1 cellular context compared by ENCODE assay signal in the genomic region with DNA sequence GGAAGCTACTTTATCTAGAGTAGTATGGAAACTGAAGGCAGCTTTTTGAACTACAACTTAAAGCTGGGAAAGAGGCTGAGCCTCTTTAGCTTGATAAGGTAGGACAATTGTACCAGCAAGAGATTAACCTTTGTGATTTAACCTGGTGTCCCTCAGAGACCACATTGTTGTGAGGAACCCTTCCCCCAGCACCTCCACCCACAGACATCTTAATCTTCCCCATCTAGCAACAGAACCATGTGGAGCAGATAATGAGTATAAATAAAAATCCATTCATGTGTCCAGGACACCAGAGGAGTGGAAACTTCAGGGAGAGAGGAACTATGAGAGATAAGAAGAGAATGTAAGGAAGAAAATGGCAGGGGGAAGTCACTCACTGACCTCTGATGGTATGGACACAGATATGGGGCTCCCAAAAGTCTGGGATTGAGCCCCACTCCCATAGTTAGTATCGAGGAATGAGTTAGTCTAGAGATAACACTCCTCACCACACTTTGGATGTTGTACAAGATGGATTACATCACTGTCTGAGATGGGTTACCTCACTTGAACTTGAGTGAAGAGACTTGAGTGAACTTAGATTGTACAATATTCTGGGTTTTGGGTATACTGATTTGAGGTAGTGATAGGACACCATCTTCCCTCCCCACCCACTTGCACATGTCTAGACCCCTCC.
TF ChIP-seq lines count a peak whose summit lies in the region.

No MANE protein-coding gene starts in this region.

TF ChIP-seq in K562, 482 proteins besides CTCF, POLR2A, EP300 and RAD21 (continued from another document):
- TF ChIP-seq ASH1L (IDR thresholded peaks at IDR 0.05; ENCODE audit: borderline replicate concordance, low read depth, partially characterized antibody) (no peak), E2F6 (IDR thresholded peaks at IDR 0.05; ENCODE audit: borderline replicate concordance in 1 of 2, extremely low read depth in 1 of 2, insufficient read depth in 1 of 2, insufficient read length in 1 of 2, low read depth in 1 of 2, low read length in 1 of 2, poor library complexity in 1 of 2, severe bottlenecking in 1 of 2) (no peak), CBFA2T3 (IDR thresholded peaks at IDR 0.05) (peak; percentile 38), NCOR1 (IDR thresholded peaks at IDR 0.05) (0 out of 2 replicates have a peak, but pooled peaks have one; percentile 24), ESRRB (CRISPR knock-in tag; IDR thresholded peaks at IDR 0.05; ENCODE audit: borderline replicate concordance) (no peak), NR2C1 (IDR thresholded peaks at IDR 0.05) (no peak), NR2C1 (tag; IDR thresholded peaks at IDR 0.05) (peak; percentile 17; the same call in 1 of the 2 replicates), BCL6 (CRISPR knock-in tag; IDR thresholded peaks at IDR 0.05) (no peak), FOSL1 (tag; conservative IDR thresholded peaks at IDR 0.05) (peak; percentile 49; the same call in 1 of the 2 replicates), SMARCA4 (IDR thresholded peaks at IDR 0.05) (peak; percentile 18; the same call in 1 of the 2 replicates), MAZ (CRISPR knock-in tag; conservative IDR thresholded peaks at IDR 0.05 in 1 of 2, IDR thresholded peaks at IDR 0.05 in 1 of 2) (0 out of 4 replicates have a peak, but pooled peaks of 1 of the 2 experiments have one; percentile 16), CCAR2 (IDR thresholded peaks at IDR 0.05; ENCODE audit: low read depth, low read length) (no peak), CEBPG (CRISPR knock-in tag; IDR thresholded peaks at IDR 0.05) (no peak), CEBPG (tag; conservative IDR thresholded peaks at IDR 0.05 in 1 of 2, IDR thresholded peaks at IDR 0.05 in 1 of 2) (peak; percentile 31 to 73; a peak in 3 of 4 replicates), LCOR (CRISPR knock-in tag; IDR thresholded peaks at IDR 0.05) (no peak), TRIM25 (IDR thresholded peaks at IDR 0.05; ENCODE audit: borderline replicate concordance) (no peak), CEBPB (tag; IDR thresholded peaks at IDR 0.05) (peak; percentile 60; the same call in 1 of the 2 replicates), ZNF778 (CRISPR knock-in tag; IDR thresholded peaks at IDR 0.05) (no peak), MEF2D (tag; conservative IDR thresholded peaks at IDR 0.05; ENCODE audit: low read depth) (0 out of 2 replicates have a peak, but pooled peaks have one; percentile 39), MTA2 (IDR thresholded peaks at IDR 0.05; ENCODE audit: low read depth) (no peak), RBM34 (IDR thresholded peaks at IDR 0.05; ENCODE audit: borderline replicate concordance, insufficient read depth, low read length) (no peak), ZBTB5 (IDR thresholded peaks at IDR 0.05) (no peak), ARID1B (IDR thresholded peaks at IDR 0.05) (peak; percentile 45; the same call in 1 of the 2 replicates), MYBL2 (IDR thresholded peaks at IDR 0.05; ENCODE audit: low read depth) (no peak), MYBL2 (CRISPR knock-in tag; IDR thresholded peaks at IDR 0.05; ENCODE audit: borderline replicate concordance) (no peak), ESRRA (IDR thresholded peaks at IDR 0.05; ENCODE audit: borderline replicate concordance, low read depth) (peak; percentile 41; the same call in 1 of the 2 replicates), DPF2 (IDR thresholded peaks at IDR 0.05) (peak; percentile 42; the same call in 1 of the 2 replicates), SMARCE1 (IDR thresholded peaks at IDR 0.05) (0 out of 2 replicates have a peak, but pooled peaks have one; percentile 28), ATF7 (IDR thresholded peaks at IDR 0.05) (peak; percentile 80), CCNT2 (IDR thresholded peaks at IDR 0.05; ENCODE audit: borderline replicate concordance, extremely low read depth, insufficient read length, low read depth, low read length) (peak; percentile 15), CSDE1 (IDR thresholded peaks at IDR 0.05) (no peak), SMAD4 (CRISPR knock-in tag; conservative IDR thresholded peaks at IDR 0.05) (peak; percentile 72), KDM1A (IDR thresholded peaks at IDR 0.05) (0 out of 4 replicates have a peak, but pooled peaks of 1 of the 2 experiments have one; percentile 12), SOX6 (IDR thresholded peaks at IDR 0.05) (peak; percentile 83; the same call in 1 of the 2 replicates), JUND (IDR thresholded peaks at IDR 0.05; ENCODE audit: borderline replicate concordance, low read depth, low read length) (peak; percentile 38; the same call in 1 of the 2 replicates), JUND (tag; IDR thresholded peaks at IDR 0.05; ENCODE audit: borderline replicate concordance, low read depth, low read length) (peak; percentile 63; the same call in 1 of the 3 replicates)
- TF ChIP-seq, protein P1, sequence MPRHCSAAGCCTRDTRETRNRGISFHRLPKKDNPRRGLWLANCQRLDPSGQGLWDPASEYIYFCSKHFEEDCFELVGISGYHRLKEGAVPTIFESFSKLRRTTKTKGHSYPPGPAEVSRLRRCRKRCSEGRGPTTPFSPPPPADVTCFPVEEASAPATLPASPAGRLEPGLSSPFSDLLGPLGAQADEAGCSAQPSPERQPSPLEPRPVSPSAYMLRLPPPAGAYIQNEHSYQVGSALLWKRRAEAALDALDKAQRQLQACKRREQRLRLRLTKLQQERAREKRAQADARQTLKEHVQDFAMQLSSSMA (CRISPR knock-in tag; IDR thresholded peaks at IDR 0.05): no peak
- TF ChIP-seq, protein P2, sequence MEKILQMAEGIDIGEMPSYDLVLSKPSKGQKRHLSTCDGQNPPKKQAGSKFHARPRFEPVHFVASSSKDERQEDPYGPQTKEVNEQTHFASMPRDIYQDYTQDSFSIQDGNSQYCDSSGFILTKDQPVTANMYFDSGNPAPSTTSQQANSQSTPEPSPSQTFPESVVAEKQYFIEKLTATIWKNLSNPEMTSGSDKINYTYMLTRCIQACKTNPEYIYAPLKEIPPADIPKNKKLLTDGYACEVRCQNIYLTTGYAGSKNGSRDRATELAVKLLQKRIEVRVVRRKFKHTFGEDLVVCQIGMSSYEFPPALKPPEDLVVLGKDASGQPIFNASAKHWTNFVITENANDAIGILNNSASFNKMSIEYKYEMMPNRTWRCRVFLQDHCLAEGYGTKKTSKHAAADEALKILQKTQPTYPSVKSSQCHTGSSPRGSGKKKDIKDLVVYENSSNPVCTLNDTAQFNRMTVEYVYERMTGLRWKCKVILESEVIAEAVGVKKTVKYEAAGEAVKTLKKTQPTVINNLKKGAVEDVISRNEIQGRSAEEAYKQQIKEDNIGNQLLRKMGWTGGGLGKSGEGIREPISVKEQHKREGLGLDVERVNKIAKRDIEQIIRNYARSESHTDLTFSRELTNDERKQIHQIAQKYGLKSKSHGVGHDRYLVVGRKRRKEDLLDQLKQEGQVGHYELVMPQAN (IDR thresholded peaks at IDR 0.05; ENCODE audit: borderline replicate concordance): no peak
- TF ChIP-seq, protein P3, sequence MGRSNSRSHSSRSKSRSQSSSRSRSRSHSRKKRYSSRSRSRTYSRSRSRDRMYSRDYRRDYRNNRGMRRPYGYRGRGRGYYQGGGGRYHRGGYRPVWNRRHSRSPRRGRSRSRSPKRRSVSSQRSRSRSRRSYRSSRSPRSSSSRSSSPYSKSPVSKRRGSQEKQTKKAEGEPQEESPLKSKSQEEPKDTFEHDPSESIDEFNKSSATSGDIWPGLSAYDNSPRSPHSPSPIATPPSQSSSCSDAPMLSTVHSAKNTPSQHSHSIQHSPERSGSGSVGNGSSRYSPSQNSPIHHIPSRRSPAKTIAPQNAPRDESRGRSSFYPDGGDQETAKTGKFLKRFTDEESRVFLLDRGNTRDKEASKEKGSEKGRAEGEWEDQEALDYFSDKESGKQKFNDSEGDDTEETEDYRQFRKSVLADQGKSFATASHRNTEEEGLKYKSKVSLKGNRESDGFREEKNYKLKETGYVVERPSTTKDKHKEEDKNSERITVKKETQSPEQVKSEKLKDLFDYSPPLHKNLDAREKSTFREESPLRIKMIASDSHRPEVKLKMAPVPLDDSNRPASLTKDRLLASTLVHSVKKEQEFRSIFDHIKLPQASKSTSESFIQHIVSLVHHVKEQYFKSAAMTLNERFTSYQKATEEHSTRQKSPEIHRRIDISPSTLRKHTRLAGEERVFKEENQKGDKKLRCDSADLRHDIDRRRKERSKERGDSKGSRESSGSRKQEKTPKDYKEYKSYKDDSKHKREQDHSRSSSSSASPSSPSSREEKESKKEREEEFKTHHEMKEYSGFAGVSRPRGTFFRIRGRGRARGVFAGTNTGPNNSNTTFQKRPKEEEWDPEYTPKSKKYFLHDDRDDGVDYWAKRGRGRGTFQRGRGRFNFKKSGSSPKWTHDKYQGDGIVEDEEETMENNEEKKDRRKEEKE (IDR thresholded peaks at IDR 0.05; ENCODE audit: borderline replicate concordance in 1 of 2, control insufficient read depth in 1 of 2, low read depth in 2 of 2, low read length in 1 of 2): no peak
- TF ChIP-seq, protein P4, sequence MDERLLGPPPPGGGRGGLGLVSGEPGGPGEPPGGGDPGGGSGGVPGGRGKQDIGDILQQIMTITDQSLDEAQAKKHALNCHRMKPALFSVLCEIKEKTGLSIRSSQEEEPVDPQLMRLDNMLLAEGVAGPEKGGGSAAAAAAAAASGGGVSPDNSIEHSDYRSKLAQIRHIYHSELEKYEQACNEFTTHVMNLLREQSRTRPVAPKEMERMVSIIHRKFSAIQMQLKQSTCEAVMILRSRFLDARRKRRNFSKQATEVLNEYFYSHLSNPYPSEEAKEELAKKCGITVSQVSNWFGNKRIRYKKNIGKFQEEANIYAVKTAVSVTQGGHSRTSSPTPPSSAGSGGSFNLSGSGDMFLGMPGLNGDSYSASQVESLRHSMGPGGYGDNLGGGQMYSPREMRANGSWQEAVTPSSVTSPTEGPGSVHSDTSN (CRISPR knock-in tag; IDR thresholded peaks at IDR 0.05; ENCODE audit: low read depth): no peak
- TF ChIP-seq, protein P4 (tag; conservative IDR thresholded peaks at IDR 0.05; ENCODE audit: low read depth): 0 out of 2 replicates have a peak, but pooled peaks have one; percentile 10
- TF ChIP-seq, protein P5, sequence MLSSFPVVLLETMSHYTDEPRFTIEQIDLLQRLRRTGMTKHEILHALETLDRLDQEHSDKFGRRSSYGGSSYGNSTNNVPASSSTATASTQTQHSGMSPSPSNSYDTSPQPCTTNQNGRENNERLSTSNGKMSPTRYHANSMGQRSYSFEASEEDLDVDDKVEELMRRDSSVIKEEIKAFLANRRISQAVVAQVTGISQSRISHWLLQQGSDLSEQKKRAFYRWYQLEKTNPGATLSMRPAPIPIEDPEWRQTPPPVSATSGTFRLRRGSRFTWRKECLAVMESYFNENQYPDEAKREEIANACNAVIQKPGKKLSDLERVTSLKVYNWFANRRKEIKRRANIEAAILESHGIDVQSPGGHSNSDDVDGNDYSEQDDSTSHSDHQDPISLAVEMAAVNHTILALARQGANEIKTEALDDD (IDR thresholded peaks at IDR 0.05): peak; percentile 74
- TF ChIP-seq, protein P6, sequence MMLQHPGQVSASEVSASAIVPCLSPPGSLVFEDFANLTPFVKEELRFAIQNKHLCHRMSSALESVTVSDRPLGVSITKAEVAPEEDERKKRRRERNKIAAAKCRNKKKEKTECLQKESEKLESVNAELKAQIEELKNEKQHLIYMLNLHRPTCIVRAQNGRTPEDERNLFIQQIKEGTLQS (IDR thresholded peaks at IDR 0.05): peak; percentile 71; the same call in 1 of the 2 replicates
- TF ChIP-seq, protein P6 (CRISPR knock-in tag; conservative IDR thresholded peaks at IDR 0.05): no peak
TF ChIP-seq in K562: peak in this region for 23.
